22 cellular contexts compared by ENCODE assay signal in genomic region chr2:170937980-170938379, GRCh38. TPM values are rescaled to one million over a fixed set of nuclear protein-coding genes. Genes with fewer than 3 reads are reported as not detected.
A peak's percentile ranks its signal among the peaks of the same experiment; 100 is the strongest.
DNase-seq lines count a peak whose midpoint lies in the region; ATAC-seq, FAIRE-seq and TF ChIP-seq lines count a peak whose summit lies in the region.
"Had no signal": no experiment of that assay in that cellular context is flagged by ENCODE, and none has a peak within 500 bp of the region (broad histone marks: within the 10 kb centered on the region; RNA-seq: fewer than 3 reads in every experiment).

No MANE protein-coding gene starts in this region.

- DNase-seq in HepG2 (ENCODE audit: low spot score): no peak
- no peak for DNase-seq in right lobe of liver
- DNase-seq in PC-3: no peak
- no peak for DNase-seq in aorta
- no peak for DNase-seq in small intestine
- no peak for DNase-seq in mucosa of descending colon
- DNase-seq: Calu3; CD8-positive, alpha-beta T cell; DMS 273 treated with DMSO at 0.1 percent for 48 hours; DMS53; GDM1; HCEC 1CT; HFFc6; IMR-90 had no signal

- H3K9me2 ChIP-seq in PC-3 (replicated peaks; ENCODE audit: low read length): no peaks in the 10 kb centered on the region

- H3K27me3 ChIP-seq in HepG2 (ENCODE audit: control insufficient read depth in 1 of 2, insufficient read depth in 2 of 2, low read length in 2 of 2) (no peaks in the 10 kb centered on the region), right lobe of liver (no peaks in the 10 kb centered on the region), PC-3 (ENCODE audit: low read length) (no peaks in the 10 kb centered on the region), aorta (ENCODE audit: control insufficient read depth in 1 of 2, insufficient read depth in 2 of 2, low read length in 1 of 2) (no peaks in the 10 kb centered on the region), small intestine (ENCODE audit: control insufficient read depth in 2 of 2, insufficient read depth in 2 of 2, low read length in 2 of 2) (no peaks in the 10 kb centered on the region)
- H3K27me3 ChIP-seq: BLaER1 had no signal

- no peak overlapping the region for H2AFZ ChIP-seq in HepG2 (ENCODE audit: low read length)
- no peak overlapping the region for H2AFZ ChIP-seq in PC-3 (ENCODE audit: low read length)
- H2AFZ ChIP-seq: GM23338 had no signal

- H3K4me1 ChIP-seq in HepG2 (ENCODE audit: insufficient read depth, low read length): peaks cover 80% of the 10 kb centered on the region
- peaks cover 0 to 5% (median 2%) of the 10 kb centered on the region in 4 donors for H3K4me1 ChIP-seq in right lobe of liver
- H3K4me1 ChIP-seq in PC-3 (ENCODE audit: insufficient read depth, low read length): no peaks in the 10 kb centered on the region
- peaks cover 0 to 2% of the 10 kb centered on the region in 2 donors for H3K4me1 ChIP-seq in aorta (ENCODE audit: control insufficient read depth in 1 of 2, insufficient read depth in 2 of 2, low read length in 2 of 2)
- no peaks in the 10 kb centered on the region for H3K4me1 ChIP-seq in small intestine (ENCODE audit: control insufficient read depth in 2 of 2, insufficient read depth in 1 of 2, low read depth in 1 of 2, low read length in 1 of 2)
- no peaks in the 10 kb centered on the region for H3K4me1 ChIP-seq in mucosa of descending colon (ENCODE audit: low read depth)

- in situ Hi-C loops in HepG2 (cut with HindIII; ENCODE audit: extremely low pct_ligation_motif_present, low pct_unique_long_range_greater_than_20kb): no loop called here

- CTCF ChIA-PET in HepG2 (lab: Yijun Ruan, JAX; ENCODE audit: low intra/inter-chr PET ratio, low total read pairs) (no interaction called here), PC-3 (lab: Charles Lee) (no interaction called here)

- FAIRE-seq in HepG2 (lab: Jason Lieb, UNC): no peak
- FAIRE-seq in islet of Langerhans (lab: Jason Lieb, UNC): peak; percentile 13
- FAIRE-seq in small intestine (lab: Jason Lieb, UNC): no peak
- FAIRE-seq: GM12892, H54, K562 had no signal

- no peak overlapping the region for H3K4me2 ChIP-seq in HepG2 (ENCODE audit: low read depth, low read length)
- no peak overlapping the region for H3K4me2 ChIP-seq in PC-3 (ENCODE audit: low read length)
- H3K4me2 ChIP-seq: BLaER1, GM23338 had no signal

- no peaks in the 10 kb centered on the region for H3K9me3 ChIP-seq in HepG2 (ENCODE audit: low read length)
- no peaks in the 10 kb centered on the region for H3K9me3 ChIP-seq in right lobe of liver
- no peaks in the 10 kb centered on the region for H3K9me3 ChIP-seq in PC-3 (ENCODE audit: low read length)
- no peaks in the 10 kb centered on the region for H3K9me3 ChIP-seq in aorta (ENCODE audit: control insufficient read depth, low read length)
- no peaks in the 10 kb centered on the region for H3K9me3 ChIP-seq in small intestine (ENCODE audit: control insufficient read depth, low read depth)
- H3K9me3 ChIP-seq in mucosa of descending colon: no peaks in the 10 kb centered on the region
- H3K9me3 ChIP-seq: BLaER1 had no signal

- ATAC-seq in HepG2 (no peak), right lobe of liver (no peak), PC-3 (peak; percentile 31; the same call in 1 of the 2 replicates), aorta (ENCODE audit: low FRiP score) (no peak), mucosa of descending colon (no peak)
- ATAC-seq: CD8-positive, alpha-beta T cell; GM23338 had no signal

- WGBS in HepG2 (ENCODE audit: low lambda C conversion rate): 47% methylated on average over 2 of the region's 2 CpGs
- WGBS in right lobe of liver (ENCODE audit: insufficient coverage, low coverage, low lambda C conversion rate, missing lambda C conversion rate): 25% methylated on average over 2 of the region's 2 CpGs
- 38 to 43% methylated on average over 2 of the region's 2 CpGs for WGBS in aorta, 2 donors
- whole genome bisulfite sequencing in small intestine, 3 donors: 39 to 43% (median 42%) methylated on average over 2 of the region's 2 CpGs

- TF ChIP-seq EP300 in HepG2 (IDR thresholded peaks at IDR 0.05; ENCODE audit: low read depth in 2 of 2, low read length in 2 of 2) (no peak), HepG2 (CRISPR knock-in tag; IDR thresholded peaks at IDR 0.05; ENCODE audit: borderline replicate concordance) (no peak)

- H3K79me2 ChIP-seq in HepG2 (ENCODE audit: insufficient read depth, low read length): peaks cover 99% of the 10 kb centered on the region
- H3K79me2 ChIP-seq in PC-3 (ENCODE audit: low read length): peaks cover 100% of the 10 kb centered on the region

- H3K36me3 ChIP-seq in HepG2 (replicated peaks in 1 of 2; ENCODE audit: control insufficient read depth in 1 of 2, insufficient read depth in 2 of 2, low read length in 2 of 2): peaks cover 6 to 66% of the 10 kb centered on the region in 2 experiments
- H3K36me3 ChIP-seq in right lobe of liver: peaks cover 0 to 8% (median 0%) of the 10 kb centered on the region in 4 donors
- H3K36me3 ChIP-seq in PC-3 (ENCODE audit: low read depth, low read length): peaks cover 4% of the 10 kb centered on the region; the same call in 1 of the 2 replicates
- no peaks in the 10 kb centered on the region for H3K36me3 ChIP-seq in aorta (ENCODE audit: control insufficient read depth in 1 of 2, insufficient read depth in 2 of 2, low read length in 1 of 2)
- peaks cover 0 to 3% of the 10 kb centered on the region in 2 donors for H3K36me3 ChIP-seq in small intestine (ENCODE audit: control insufficient read depth in 2 of 2, insufficient read depth in 2 of 2, low read length in 2 of 2)
- no peaks in the 10 kb centered on the region for H3K36me3 ChIP-seq in mucosa of descending colon (ENCODE audit: low read depth)

- no TSS peak for BruUV-seq in HepG2 (replicated peaks; lab: Mats Ljungman, UMichigan)
- BruUV-seq in PC-3 (replicated peaks; lab: Mats Ljungman, UMichigan): no TSS peak

- H4K20me1 ChIP-seq in HepG2 (ENCODE audit: insufficient read depth, low read length) (peaks cover 97% of the 10 kb centered on the region), PC-3 (ENCODE audit: low read length) (peaks cover 57% of the 10 kb centered on the region)

- no peaks in the 10 kb centered on the region for H3F3A ChIP-seq in PC-3 (ENCODE audit: low read length, unreplicated experiment)

- TF ChIP-seq RAD21 in HepG2 (CRISPR knock-in tag; IDR thresholded peaks at IDR 0.05): no peak

- TF ChIP-seq POLR2A in HepG2 (IDR thresholded peaks at IDR 0.05; ENCODE audit: insufficient read depth in 1 of 2, low read depth in 2 of 2, low read length in 2 of 2) (no peak), right lobe of liver (IDR thresholded peaks at IDR 0.05) (no peak)

- H3K27ac ChIP-seq in HepG2 (ENCODE audit: extremely low read length, insufficient read depth, low read length): no peak overlapping the region
- no peak overlapping the region for H3K27ac ChIP-seq in right lobe of liver
- no peak overlapping the region for H3K27ac ChIP-seq in PC-3 (ENCODE audit: low read length)
- H3K27ac ChIP-seq in aorta (ENCODE audit: low read depth in 1 of 2, low read length in 2 of 2): no peak overlapping the region
- H3K27ac ChIP-seq in small intestine (ENCODE audit: low read depth in 1 of 2, low read length in 1 of 2): no peak overlapping the region
- H3K27ac ChIP-seq: 22Rv1, BLaER1, HL-60 had no signal

- intact Hi-C loops in HepG2 (cut with micrococcal nuclease; ENCODE audit: unreplicated experiment) (no loop called here), right lobe of liver (cut with DNase I) (no loop called here), PC-3 (cut with micrococcal nuclease) (no loop called here), aorta (cut with DNase I) (no loop called here), mucosa of descending colon (cut with DNase I, micrococcal nuclease) (no loop called here)

- POLR2A ChIA-PET in HepG2 (lab: Yijun Ruan, JAX) (interaction anchor here (2.7 kb wide), 1 partner anchor 9 kb away, joined by 18 read pairs; the partner anchor contains the start of gene GORASP2), PC-3 (lab: Charles Lee; ENCODE audit: unreplicated experiment) (interaction anchor here (0.6 kb wide), 1 partner anchor 27 kb away, joined by 5 read pairs; no protein-coding TSS in a partner anchor)

- H3K4me3 ChIP-seq in HepG2 (replicated peaks in 1 of 3; ENCODE audit: insufficient read depth in 1 of 3, low read depth in 2 of 3, low read length in 3 of 3) (no peak overlapping the region), right lobe of liver (no peak overlapping the region), PC-3 (ENCODE audit: low read length) (no peak overlapping the region), aorta (ENCODE audit: low read length in 2 of 2) (no peak overlapping the region), small intestine (ENCODE audit: low read depth in 1 of 2, low read length in 2 of 2) (no peak overlapping the region), mucosa of descending colon (no peak overlapping the region)
- H3K4me3 ChIP-seq: BLaER1, GM23338, K562 had no signal

- TF ChIP-seq CTCF in HepG2 (CRISPR knock-in tag; IDR thresholded peaks at IDR 0.05) (no peak), right lobe of liver (IDR thresholded peaks at IDR 0.05) (no peak), PC-3 (conservative IDR thresholded peaks at IDR 0.05; ENCODE audit: low read depth, low read length) (no peak), mucosa of descending colon (IDR thresholded peaks at IDR 0.05) (no peak)

- H3K9ac ChIP-seq in HepG2 (ENCODE audit: insufficient read depth, low read depth, low read length) (no peak overlapping the region), PC-3 (ENCODE audit: low read length) (no peak overlapping the region)
- H3K9ac ChIP-seq: BLaER1 had no signal

RNA-seq across cellular contexts. Expression of gene GORASP2, which starts 8.9 kb away (rescaled TPM):
- total RNA-seq in HepG2 (2016; rRNA removed; fragmentation: Illumina TruSeq; extraction: Trizol): 97.3 and 103 TPM in 2 replicates
- 22.0 and 22.8 TPM in 2 replicates for total RNA-seq in HepG2 (2016; cell fraction: cytosol; rRNA removed; fragmentation: Illumina TruSeq; extraction: Trizol; ENCODE audit: low read depth)
- 82.8 and 104 TPM in 2 replicates for total RNA-seq in HepG2 (2016; cell fraction: insoluble cytoplasmic fraction; rRNA removed; fragmentation: Illumina TruSeq; extraction: Trizol)
- total RNA-seq in HepG2 (2016; cell fraction: membrane; rRNA removed; fragmentation: Illumina TruSeq; extraction: Trizol): 51.0 and 56.4 TPM in 2 replicates
- 78.9 and 79.4 TPM in 2 replicates for total RNA-seq in HepG2 (2016; cell fraction: nucleus; rRNA removed; fragmentation: Illumina TruSeq; extraction: Trizol)
- polyA plus RNA-seq in HepG2 (2011; rRNA removed): 190 and 239 TPM in 2 replicates
- 210 and 213 TPM in 2 replicates for polyA plus RNA-seq in HepG2 (2011; cell fraction: cytosol; rRNA removed)
- polyA plus RNA-seq in HepG2 (2011; cell fraction: nucleus; rRNA removed): 82.9 and 100 TPM in 2 replicates
- 89.3 and 114 TPM in 2 replicates for polyA plus RNA-seq in HepG2 (2012)
- polyA plus RNA-seq in HepG2 (2016; cell fraction: cytosol; fragmentation: Illumina TruSeq; extraction: Trizol; ENCODE audit: low read depth): 27.3 and 29.3 TPM in 2 replicates
- 157 and 193 TPM in 2 replicates for polyA plus RNA-seq in HepG2 (2016; cell fraction: insoluble cytoplasmic fraction; fragmentation: Illumina TruSeq; extraction: Trizol; ENCODE audit: low read depth)
- polyA plus RNA-seq in HepG2 (2016; cell fraction: membrane; fragmentation: Illumina TruSeq; extraction: Trizol; ENCODE audit: low read depth): 52.8 and 61.7 TPM in 2 replicates
- 107 and 115 TPM in 2 replicates for polyA plus RNA-seq in HepG2 (2016; cell fraction: nucleus; fragmentation: Illumina TruSeq; extraction: Trizol; ENCODE audit: insufficient read depth, low read depth)
- polyA minus RNA-seq in HepG2 (2011; rRNA and poly(A)+ RNA removed; ENCODE audit: low replicate concordance): 108 and 236 TPM in 2 replicates
- polyA minus RNA-seq in HepG2 (2011; cell fraction: cytosol; rRNA and poly(A)+ RNA removed): 74.6 and 85.1 TPM in 2 replicates
- polyA minus RNA-seq in HepG2 (2011; cell fraction: nucleus; rRNA and poly(A)+ RNA removed): 157 and 204 TPM in 2 replicates
- total RNA-seq in right lobe of liver: 10 to 100 TPM; 32.8 to 47.6 (median 37.6) TPM
- 44.5 and 67.3 TPM in 2 replicates for total RNA-seq in PC-3 (2014; rRNA removed)
- 10 to 100 TPM; 74.6 to 77.1 TPM for total RNA-seq in aorta
- polyA plus RNA-seq in aorta: 10 to 100 TPM; 34.9 to 38.9 TPM
- 10 to 100 TPM; 32.7 to 53.5 (median 35.7) TPM for polyA plus RNA-seq in small intestine
- total RNA-seq in mucosa of descending colon: 10 to 100 TPM; 70.3 to 73.4 (median 71.2) TPM
